In genomic region chr9:82604947-82605656, GRCh38 we compare ENCODE assay signal across 1 cellular context.
TF ChIP-seq lines count a peak whose summit lies in the region.

No MANE protein-coding gene starts in this region.

TF ChIP-seq in HepG2, 621 proteins besides CTCF, POLR2A, EP300 and RAD21 (continued from another document):
- TF ChIP-seq AHDC1 (CRISPR knock-in tag; IDR thresholded peaks at IDR 0.05; ENCODE audit: borderline replicate concordance) (0 out of 2 replicates have a peak, but pooled peaks have one; percentile 36), MIER3 (CRISPR knock-in tag; IDR thresholded peaks at IDR 0.05; ENCODE audit: borderline replicate concordance) (peak; percentile 60; the same call in 1 of the 2 replicates), NCOR1 (IDR thresholded peaks at IDR 0.05; ENCODE audit: borderline replicate concordance, low read length) (peak; percentile 23; the same call in 1 of the 2 replicates), FOXA3 (CRISPR knock-in tag; IDR thresholded peaks at IDR 0.05) (peak; percentile 69), ZNF326 (CRISPR knock-in tag; IDR thresholded peaks at IDR 0.05; ENCODE audit: borderline replicate concordance) (no peak), IRX3 (CRISPR knock-in tag; IDR thresholded peaks at IDR 0.05; ENCODE audit: borderline replicate concordance, low read depth) (no peak), HDAC1 (CRISPR knock-in tag; IDR thresholded peaks at IDR 0.05) (peak; percentile 55), ZNF256 (CRISPR knock-in tag; conservative IDR thresholded peaks at IDR 0.05) (no peak), MAX (IDR thresholded peaks at IDR 0.05) (peak; percentile 73), YEATS4 (CRISPR knock-in tag; IDR thresholded peaks at IDR 0.05; ENCODE audit: borderline replicate concordance) (no peak), HOXA3 (CRISPR knock-in tag; IDR thresholded peaks at IDR 0.05) (peak; percentile 29; the same call in 1 of the 2 replicates), DPF2 (CRISPR knock-in tag; IDR thresholded peaks at IDR 0.05; ENCODE audit: borderline replicate concordance, low read depth) (0 out of 2 replicates have a peak, but pooled peaks have one; percentile 43), TEAD3 (CRISPR knock-in tag; optimal IDR thresholded peaks at IDR 0.05; ENCODE audit: borderline replicate concordance) (peak; percentile 43), XRCC5 (optimal IDR thresholded peaks at IDR 0.05; ENCODE audit: low read length) (peak; percentile 44), ETS1 (CRISPR knock-in tag; IDR thresholded peaks at IDR 0.05) (no peak), PCBP1 (IDR thresholded peaks at IDR 0.05; ENCODE audit: borderline replicate concordance, low read depth, low read length) (no peak), NFAT5 (CRISPR knock-in tag; IDR thresholded peaks at IDR 0.05) (no peak), SMAD3 (CRISPR knock-in tag; IDR thresholded peaks at IDR 0.05) (no peak; the same call in 1 of the 2 replicates), MAF1 (CRISPR knock-in tag; IDR thresholded peaks at IDR 0.05; ENCODE audit: borderline replicate concordance) (no peak), HNF1A (IDR thresholded peaks at IDR 0.05; ENCODE audit: low read depth) (no peak), HNF1A (CRISPR knock-in tag; IDR thresholded peaks at IDR 0.05; ENCODE audit: borderline replicate concordance) (0 out of 2 replicates have a peak, but pooled peaks have one; percentile 16), STAG1 (CRISPR knock-in tag; IDR thresholded peaks at IDR 0.05) (peak; percentile 20; the same call in 1 of the 2 replicates), ZNF263 (CRISPR knock-in tag; IDR thresholded peaks at IDR 0.05) (no peak), BHLHE40 (IDR thresholded peaks at IDR 0.05; ENCODE audit: low read length) (no peak), ZNF558 (CRISPR knock-in tag; IDR thresholded peaks at IDR 0.05; ENCODE audit: borderline replicate concordance) (no peak), ZBTB2 (CRISPR knock-in tag; IDR thresholded peaks at IDR 0.05; ENCODE audit: low read depth) (no peak), ASH2L (IDR thresholded peaks at IDR 0.05; ENCODE audit: insufficient read length, low read depth, low read length) (peak; percentile 51), ZNF572 (CRISPR knock-in tag; IDR thresholded peaks at IDR 0.05) (no peak), ZNF644 (CRISPR knock-in tag; IDR thresholded peaks at IDR 0.05; ENCODE audit: low read depth) (peak; percentile 86; the same call in 1 of the 2 replicates), NFKBIZ (CRISPR knock-in tag; IDR thresholded peaks at IDR 0.05) (0 out of 2 replicates have a peak, but pooled peaks have one; percentile 30), HNRNPK (IDR thresholded peaks at IDR 0.05; ENCODE audit: low read depth, low read length, poor library complexity, severe bottlenecking) (no peak), ZNF569 (CRISPR knock-in tag; IDR thresholded peaks at IDR 0.05; ENCODE audit: borderline replicate concordance) (no peak), ZNF24 (IDR thresholded peaks at IDR 0.05) (no peak), ZNF598 (CRISPR knock-in tag; IDR thresholded peaks at IDR 0.05; ENCODE audit: borderline replicate concordance) (no peak), TFAP4 (IDR thresholded peaks at IDR 0.05; ENCODE audit: borderline replicate concordance, low read depth) (peak; percentile 34; the same call in 1 of the 2 replicates)
